In the genomic region with DNA sequence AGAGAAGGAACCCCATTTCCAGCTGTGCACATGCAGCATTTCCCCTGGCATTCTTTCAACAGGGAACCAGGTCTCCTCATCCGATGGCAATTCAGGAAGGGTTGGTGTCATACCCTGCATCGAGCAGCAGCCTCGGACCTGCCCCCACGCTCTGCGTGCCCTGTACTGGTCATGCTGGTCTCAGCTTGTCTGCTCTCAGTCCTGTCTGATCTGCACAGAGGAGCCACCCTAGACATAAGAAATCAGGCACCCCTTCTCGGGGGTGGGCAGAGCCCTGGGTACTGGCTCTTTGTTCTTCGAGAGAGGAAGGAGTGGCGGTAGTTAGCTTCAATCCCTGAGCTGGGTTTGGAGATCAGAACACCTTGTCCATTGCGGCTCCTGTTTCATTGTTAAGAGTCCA, we compare ENCODE assay signal across 1 cellular context.
TF ChIP-seq lines count a peak whose summit lies in the region.

No MANE protein-coding gene starts in this region.

TF ChIP-seq in HepG2, 621 proteins besides CTCF, POLR2A, EP300 and RAD21:
- no peak for TF ChIP-seq HNRNPUL1 (IDR thresholded peaks at IDR 0.05; ENCODE audit: low read depth, low read length)
- TF ChIP-seq POLR2G (IDR thresholded peaks at IDR 0.05; ENCODE audit: low read depth, low read length): no peak
- TF ChIP-seq ZNF543 (CRISPR knock-in tag; IDR thresholded peaks at IDR 0.05): no peak
- TF ChIP-seq CBFB (CRISPR knock-in tag; IDR thresholded peaks at IDR 0.05): no peak
- TF ChIP-seq, protein P1, sequence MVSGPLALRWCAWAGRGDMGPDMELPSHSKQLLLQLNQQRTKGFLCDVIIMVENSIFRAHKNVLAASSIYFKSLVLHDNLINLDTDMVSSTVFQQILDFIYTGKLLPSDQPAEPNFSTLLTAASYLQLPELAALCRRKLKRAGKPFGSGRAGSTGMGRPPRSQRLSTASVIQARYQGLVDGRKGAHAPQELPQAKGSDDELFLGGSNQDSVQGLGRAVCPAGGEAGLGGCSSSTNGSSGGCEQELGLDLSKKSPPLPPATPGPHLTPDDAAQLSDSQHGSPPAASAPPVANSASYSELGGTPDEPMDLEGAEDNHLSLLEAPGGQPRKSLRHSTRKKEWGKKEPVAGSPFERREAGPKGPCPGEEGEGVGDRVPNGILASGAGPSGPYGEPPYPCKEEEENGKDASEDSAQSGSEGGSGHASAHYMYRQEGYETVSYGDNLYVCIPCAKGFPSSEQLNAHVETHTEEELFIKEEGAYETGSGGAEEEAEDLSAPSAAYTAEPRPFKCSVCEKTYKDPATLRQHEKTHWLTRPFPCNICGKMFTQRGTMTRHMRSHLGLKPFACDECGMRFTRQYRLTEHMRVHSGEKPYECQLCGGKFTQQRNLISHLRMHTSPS (CRISPR knock-in tag; IDR thresholded peaks at IDR 0.05; ENCODE audit: low read depth): no peak
- TF ChIP-seq ZBTB20 (CRISPR knock-in tag; IDR thresholded peaks at IDR 0.05; ENCODE audit: borderline replicate concordance, low read depth): no peak
- no peak for TF ChIP-seq SIN3B (IDR thresholded peaks at IDR 0.05; ENCODE audit: low read length)
- TF ChIP-seq ZNF546 (CRISPR knock-in tag; conservative IDR thresholded peaks at IDR 0.05): no peak
- no peak for TF ChIP-seq XRCC5 (optimal IDR thresholded peaks at IDR 0.05; ENCODE audit: low read length)
- TF ChIP-seq ZNF430 (CRISPR knock-in tag; IDR thresholded peaks at IDR 0.05): no peak
- TF ChIP-seq, protein P2, sequence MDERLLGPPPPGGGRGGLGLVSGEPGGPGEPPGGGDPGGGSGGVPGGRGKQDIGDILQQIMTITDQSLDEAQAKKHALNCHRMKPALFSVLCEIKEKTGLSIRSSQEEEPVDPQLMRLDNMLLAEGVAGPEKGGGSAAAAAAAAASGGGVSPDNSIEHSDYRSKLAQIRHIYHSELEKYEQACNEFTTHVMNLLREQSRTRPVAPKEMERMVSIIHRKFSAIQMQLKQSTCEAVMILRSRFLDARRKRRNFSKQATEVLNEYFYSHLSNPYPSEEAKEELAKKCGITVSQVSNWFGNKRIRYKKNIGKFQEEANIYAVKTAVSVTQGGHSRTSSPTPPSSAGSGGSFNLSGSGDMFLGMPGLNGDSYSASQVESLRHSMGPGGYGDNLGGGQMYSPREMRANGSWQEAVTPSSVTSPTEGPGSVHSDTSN (CRISPR knock-in tag; IDR thresholded peaks at IDR 0.05): no peak
- TF ChIP-seq, protein P3, sequence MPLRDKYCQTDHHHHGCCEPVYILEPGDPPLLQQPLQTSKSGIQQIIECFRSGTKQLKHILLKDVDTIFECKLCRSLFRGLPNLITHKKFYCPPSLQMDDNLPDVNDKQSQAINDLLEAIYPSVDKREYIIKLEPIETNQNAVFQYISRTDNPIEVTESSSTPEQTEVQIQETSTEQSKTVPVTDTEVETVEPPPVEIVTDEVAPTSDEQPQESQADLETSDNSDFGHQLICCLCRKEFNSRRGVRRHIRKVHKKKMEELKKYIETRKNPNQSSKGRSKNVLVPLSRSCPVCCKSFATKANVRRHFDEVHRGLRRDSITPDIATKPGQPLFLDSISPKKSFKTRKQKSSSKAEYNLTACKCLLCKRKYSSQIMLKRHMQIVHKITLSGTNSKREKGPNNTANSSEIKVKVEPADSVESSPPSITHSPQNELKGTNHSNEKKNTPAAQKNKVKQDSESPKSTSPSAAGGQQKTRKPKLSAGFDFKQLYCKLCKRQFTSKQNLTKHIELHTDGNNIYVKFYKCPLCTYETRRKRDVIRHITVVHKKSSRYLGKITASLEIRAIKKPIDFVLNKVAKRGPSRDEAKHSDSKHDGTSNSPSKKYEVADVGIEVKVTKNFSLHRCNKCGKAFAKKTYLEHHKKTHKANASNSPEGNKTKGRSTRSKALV (CRISPR knock-in tag; IDR thresholded peaks at IDR 0.05): no peak
- TF ChIP-seq NFYC (CRISPR knock-in tag; IDR thresholded peaks at IDR 0.05): no peak
- TF ChIP-seq, protein P4, sequence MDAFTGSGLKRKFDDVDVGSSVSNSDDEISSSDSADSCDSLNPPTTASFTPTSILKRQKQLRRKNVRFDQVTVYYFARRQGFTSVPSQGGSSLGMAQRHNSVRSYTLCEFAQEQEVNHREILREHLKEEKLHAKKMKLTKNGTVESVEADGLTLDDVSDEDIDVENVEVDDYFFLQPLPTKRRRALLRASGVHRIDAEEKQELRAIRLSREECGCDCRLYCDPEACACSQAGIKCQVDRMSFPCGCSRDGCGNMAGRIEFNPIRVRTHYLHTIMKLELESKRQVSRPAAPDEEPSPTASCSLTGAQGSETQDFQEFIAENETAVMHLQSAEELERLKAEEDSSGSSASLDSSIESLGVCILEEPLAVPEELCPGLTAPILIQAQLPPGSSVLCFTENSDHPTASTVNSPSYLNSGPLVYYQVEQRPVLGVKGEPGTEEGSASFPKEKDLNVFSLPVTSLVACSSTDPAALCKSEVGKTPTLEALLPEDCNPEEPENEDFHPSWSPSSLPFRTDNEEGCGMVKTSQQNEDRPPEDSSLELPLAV (CRISPR knock-in tag; conservative IDR thresholded peaks at IDR 0.05; ENCODE audit: low read depth): no peak
- TF ChIP-seq SRY (CRISPR knock-in tag; IDR thresholded peaks at IDR 0.05): no peak
- no peak for TF ChIP-seq SPEN (CRISPR knock-in tag; IDR thresholded peaks at IDR 0.05; ENCODE audit: low read depth)
- TF ChIP-seq SMYD3 (CRISPR knock-in tag; IDR thresholded peaks at IDR 0.05): no peak
- TF ChIP-seq NFIC (IDR thresholded peaks at IDR 0.05; ENCODE audit: low read length): no peak
- TF ChIP-seq, protein P5, sequence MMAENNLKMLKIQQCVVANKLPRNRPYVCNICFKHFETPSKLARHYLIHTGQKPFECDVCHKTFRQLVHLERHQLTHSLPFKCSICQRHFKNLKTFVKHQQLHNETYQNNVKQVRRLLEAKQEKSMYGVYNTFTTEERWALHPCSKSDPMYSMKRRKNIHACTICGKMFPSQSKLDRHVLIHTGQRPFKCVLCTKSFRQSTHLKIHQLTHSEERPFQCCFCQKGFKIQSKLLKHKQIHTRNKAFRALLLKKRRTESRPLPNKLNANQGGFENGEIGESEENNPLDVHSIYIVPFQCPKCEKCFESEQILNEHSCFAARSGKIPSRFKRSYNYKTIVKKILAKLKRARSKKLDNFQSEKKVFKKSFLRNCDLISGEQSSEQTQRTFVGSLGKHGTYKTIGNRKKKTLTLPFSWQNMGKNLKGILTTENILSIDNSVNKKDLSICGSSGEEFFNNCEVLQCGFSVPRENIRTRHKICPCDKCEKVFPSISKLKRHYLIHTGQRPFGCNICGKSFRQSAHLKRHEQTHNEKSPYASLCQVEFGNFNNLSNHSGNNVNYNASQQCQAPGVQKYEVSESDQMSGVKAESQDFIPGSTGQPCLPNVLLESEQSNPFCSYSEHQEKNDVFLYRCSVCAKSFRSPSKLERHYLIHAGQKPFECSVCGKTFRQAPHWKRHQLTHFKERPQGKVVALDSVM (CRISPR knock-in tag; IDR thresholded peaks at IDR 0.05): no peak
TF ChIP-seq in HepG2: peak in this region for 0.
